In the genomic region with DNA sequence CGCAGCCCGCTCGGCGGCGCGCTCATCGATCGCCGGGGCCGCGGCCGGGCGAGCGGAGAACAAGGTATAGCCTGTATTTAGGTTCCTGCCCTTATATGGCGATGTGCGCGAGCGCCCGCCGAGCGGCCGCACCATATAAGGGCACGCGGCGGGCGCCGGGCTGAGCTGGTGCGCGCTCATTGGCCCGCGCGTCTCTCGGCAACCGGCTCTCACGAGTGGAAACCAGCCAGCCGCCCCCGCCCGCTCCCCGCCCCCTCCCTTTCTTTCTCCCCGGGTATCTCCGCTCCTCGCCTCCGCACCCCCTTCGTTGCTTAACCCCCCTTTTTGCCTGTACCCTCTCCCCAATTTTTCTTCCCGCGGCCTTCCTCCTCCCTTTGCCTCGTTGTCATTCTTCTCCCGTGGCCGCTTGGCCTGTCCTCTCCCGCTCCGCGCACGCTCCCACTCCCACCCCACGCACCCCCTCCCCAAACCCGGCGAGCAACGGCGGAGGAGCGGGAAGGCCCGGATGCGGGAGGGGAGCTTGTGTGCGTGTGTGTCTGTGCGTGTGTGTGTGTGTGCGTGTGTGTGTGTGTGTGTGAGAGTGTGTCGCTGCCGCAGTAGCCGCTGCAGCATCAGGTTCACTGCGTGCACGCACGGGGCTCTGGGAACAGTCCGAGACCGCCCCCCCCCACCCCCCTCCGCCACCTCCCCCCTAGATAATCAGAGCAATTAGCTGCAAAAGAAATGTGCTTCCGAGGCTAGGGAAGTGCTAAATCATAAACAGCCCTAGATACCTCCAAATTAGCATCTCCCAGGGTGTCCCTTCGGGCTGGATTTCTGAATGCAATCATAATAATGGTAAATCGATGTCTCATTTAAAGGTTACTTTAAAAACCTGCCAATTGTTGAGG, we compare ENCODE assay signal across 8 cellular contexts. TPM values are rescaled to one million over a fixed set of nuclear protein-coding genes. Genes with fewer than 3 reads are reported as not detected.
A peak's percentile ranks its signal among the peaks of the same experiment; 100 is the strongest.
DNase-seq lines count a peak whose midpoint lies in the region; ATAC-seq and TF ChIP-seq lines count a peak whose summit lies in the region.

No MANE protein-coding gene starts in this region.

- H3K27me3 ChIP-seq in right lobe of liver, result peaks cover 19 to 73% of the 10 kb centered on the region in 2 donors

- peaks cover 12% of the 10 kb centered on the region for H3K36me3 Mint-ChIP-seq in central memory CD8-positive, alpha-beta T cell (ENCODE audit: insufficient read depth)

- no peak overlapping the region for H3K4me3 ChIP-seq in right lobe of liver

- WGBS in right lobe of liver (ENCODE audit: insufficient coverage, low coverage, low lambda C conversion rate, missing lambda C conversion rate), result 2% methylated on average over 37 of the region's 76 CpGs

- H3K27ac ChIP-seq in right lobe of liver, result no peak overlapping the region

- H3K4me3 Mint-ChIP-seq in central memory CD8-positive, alpha-beta T cell, result peak overlapping the region; percentile 61

- intact Hi-C loops in right lobe of liver (cut with DNase I), result no loop called here

- peaks cover 82% of the 10 kb centered on the region for H3K27me3 Mint-ChIP-seq in central memory CD8-positive, alpha-beta T cell

- DNase-seq in ACHN, result peak; percentile 83
- DNase-seq in NCI-H446 treated with DMSO at 0.1 percent for 48 hours (lab: John Stamatoyannopoulos, UW), result peak; percentile 95
- DNase-seq in activated CD4-positive, alpha-beta T cell treated with anti-CD3 and anti-CD28 coated beads for 1 hour, result peak; percentile 78
- DNase-seq in central memory CD8-positive, alpha-beta T cell (ENCODE audit: low spot score in 2 of 2), result peak in 1 of 2 donors; percentile 52
- DNase-seq in right lobe of liver, result peak; percentile 62 to 85 (median 76)
- DNase-seq in stimulated activated CD8-positive, alpha-beta memory T cell treated with anti-CD3 and anti-CD28 coated beads, Interleukin-12 subunit alpha, Interleukin-12 subunit beta, amount 100 ng/mL, for 1 hour (ENCODE audit: low read depth), result peak; percentile 68

- H3K9me3 Mint-ChIP-seq in central memory CD8-positive, alpha-beta T cell, result no peaks in the 10 kb centered on the region

- TF ChIP-seq POLR2A in right lobe of liver (IDR thresholded peaks at IDR 0.05), result no peak

- H3K4me1 Mint-ChIP-seq in central memory CD8-positive, alpha-beta T cell, result peaks cover 26% of the 10 kb centered on the region

- in situ Hi-C loops in ACHN (cut with HindIII; ENCODE audit: low pct_ligation_motif_present, low pct_unique_long_range_greater_than_20kb, low sequenced_read_pairs), result no loop called here

- no peak for TF ChIP-seq CTCF in right lobe of liver (IDR thresholded peaks at IDR 0.05)

- ATAC-seq in GM19035 (IDR thresholded peaks at IDR 0.05; ENCODE audit: unreplicated experiment) (peak; percentile 85), HG03432 (IDR thresholded peaks at IDR 0.05; ENCODE audit: unreplicated experiment) (peak; percentile 77), right lobe of liver (peak; percentile 44 to 68 (median 60))
- peak; percentile 96 for ATAC-seq in central memory CD8-positive, alpha-beta T cell (replicated peaks; ENCODE audit: extremely low read depth, poor library complexity, severe bottlenecking)

- H3K27ac Mint-ChIP-seq in central memory CD8-positive, alpha-beta T cell (ENCODE audit: low read depth), result no peak overlapping the region

- H3K9me3 ChIP-seq in right lobe of liver, result no peaks in the 10 kb centered on the region

- peaks cover 0 to 28% (median 6%) of the 10 kb centered on the region in 4 donors for H3K4me1 ChIP-seq in right lobe of liver

- H3K36me3 ChIP-seq in right lobe of liver, result no peaks in the 10 kb centered on the region

RNA-seq across cellular contexts. Expression of gene CBX8, which starts 13.5 kb away (rescaled TPM):
- total RNA-seq in right lobe of liver, result 1 to 10 TPM; 1.2 to 4.7 (median 2.0) TPM

RNA-seq across cellular contexts. Expression of gene CBX4, which starts 28.9 kb away (rescaled TPM):
- 10 to 100 TPM in 5 of 6 experiments, 1 to 10 TPM in 1; 8.9 to 21.9 (median 15.1) TPM for total RNA-seq in right lobe of liver

RNA-seq across cellular contexts. Expression of gene CBX2, which starts 32.4 kb away (rescaled TPM):
- total RNA-seq in right lobe of liver, result 1 to 10 TPM in 3 of 6 experiments, under 1 TPM in 3; 0.33 to 3.5 (median 1.1) TPM
